1 cellular context compared by ENCODE assay signal in the genomic region with DNA sequence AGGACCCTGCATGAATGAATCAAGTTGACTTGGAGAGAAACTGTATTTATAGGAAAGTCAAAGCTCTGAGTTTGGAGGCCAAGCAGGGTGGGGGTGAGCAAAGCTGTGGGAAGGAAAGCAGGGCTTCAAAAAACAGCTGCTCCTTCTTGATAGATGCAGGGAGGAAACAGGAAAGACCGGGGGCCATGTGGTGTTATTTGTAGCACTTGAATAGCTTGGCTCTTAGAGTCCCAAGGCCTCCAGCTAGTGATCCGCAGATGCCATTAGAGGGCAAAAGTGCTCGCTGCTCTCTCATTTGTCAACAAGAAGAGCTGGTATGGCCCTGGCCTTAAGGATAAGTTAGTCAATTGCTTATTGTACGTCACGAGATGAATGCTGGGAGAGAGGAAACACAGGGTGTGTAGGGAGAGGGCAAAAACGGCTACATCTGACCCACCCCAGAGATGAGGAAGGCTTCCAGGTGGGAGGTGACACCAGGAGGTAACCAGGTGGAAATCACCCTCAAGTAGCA.
TF ChIP-seq lines count a peak whose summit lies in the region.

A gene with protein sequence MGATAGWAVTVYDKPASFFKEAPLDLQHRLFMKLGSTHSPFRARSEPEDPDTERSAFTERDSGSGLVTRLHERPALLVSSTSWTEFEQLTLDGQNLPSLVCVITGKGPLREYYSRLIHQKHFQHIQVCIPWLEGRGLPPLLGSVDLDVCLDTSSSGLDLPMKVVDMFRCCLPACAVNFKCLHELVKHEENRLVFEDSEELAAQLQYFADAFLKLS (plus strand): TSS at position 461 of the 511 bp plus-strand sequence. CDS start 186 bp downstream, outside the sequence.

TF ChIP-seq in endothelial cell of umbilical vein, 7 proteins besides CTCF, POLR2A, EP300 and RAD21 (continued from another document):
- TF ChIP-seq JUN (IDR thresholded peaks at IDR 0.05; ENCODE audit: borderline replicate concordance, insufficient read depth, insufficient read length, low read depth) = no peak
- TF ChIP-seq EZH2 (IDR thresholded peaks at IDR 0.05; ENCODE audit: borderline replicate concordance, low read depth, low read length, severe bottlenecking) = no peak
- TF ChIP-seq GATA2 (IDR thresholded peaks at IDR 0.05; ENCODE audit: insufficient read depth, insufficient read length, low read depth, low read length) = no peak
- TF ChIP-seq MYC (IDR thresholded peaks at IDR 0.05; ENCODE audit: low read depth, low read length) = no peak
- no peak for TF ChIP-seq FOS (IDR thresholded peaks at IDR 0.05; ENCODE audit: borderline replicate concordance, insufficient read depth, low read length)
TF ChIP-seq in endothelial cell of umbilical vein: peak in this region for 0.
